Comparison of ENCODE assay signal across 19 cellular contexts in the genomic region with DNA sequence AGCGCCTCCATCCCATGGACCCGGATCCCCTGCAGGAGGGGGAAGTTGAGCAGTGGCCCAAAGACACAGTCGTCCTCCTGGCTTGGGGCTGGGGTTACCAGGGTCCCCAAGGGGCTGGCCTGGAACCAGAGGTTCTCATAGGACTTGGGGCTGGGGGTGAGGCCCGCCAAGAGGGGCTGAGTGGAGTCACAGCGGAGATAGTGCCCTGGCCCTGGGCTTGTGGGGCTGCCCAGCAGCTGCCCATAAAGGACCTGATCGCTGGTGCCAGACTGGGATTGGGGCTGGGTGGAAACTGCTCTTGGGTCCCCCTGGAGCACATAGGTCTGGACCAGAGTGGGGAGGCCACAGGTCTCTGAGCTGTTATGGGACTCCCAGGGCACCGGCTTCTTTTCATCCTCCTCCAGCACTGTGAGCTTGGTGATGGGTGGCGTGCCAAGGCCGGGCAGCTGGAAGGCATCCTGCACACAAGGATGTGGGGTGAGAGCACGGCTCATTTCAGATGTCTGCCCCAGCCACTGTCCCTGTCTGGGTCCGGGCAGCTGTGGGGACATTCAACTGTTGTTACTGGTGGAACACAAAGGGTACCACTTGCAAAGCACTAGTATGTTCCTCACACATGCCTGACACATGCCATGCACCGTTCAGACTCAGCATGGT. TPM values are rescaled to one million over a fixed set of nuclear protein-coding genes. Genes with fewer than 3 reads are reported as not detected.
DNase-seq lines count a peak whose midpoint lies in the region; ATAC-seq and TF ChIP-seq lines count a peak whose summit lies in the region.
"Had no signal": no experiment of that assay in that cellular context is flagged by ENCODE, and none has a peak within 500 bp of the region (broad histone marks: within the 10 kb centered on the region; RNA-seq: fewer than 3 reads in every experiment).

No MANE protein-coding gene starts in this region.

- H3K9me2 ChIP-seq in GM23248 (ENCODE audit: insufficient read depth) (no peaks in the 10 kb centered on the region), PC-9 (ENCODE audit: insufficient read depth) (no peaks in the 10 kb centered on the region)

- H3K36me3 ChIP-seq in GM23248 (ENCODE audit: low read depth) (no peaks in the 10 kb centered on the region), PC-9 (ENCODE audit: low read depth) (peaks cover 10% of the 10 kb centered on the region; the same call in 1 of the 2 replicates), mesodermal cell (ENCODE audit: control insufficient read depth, insufficient read depth, low read length) (peaks cover 11% of the 10 kb centered on the region), spleen (peaks cover 0 to 73% (median 11%) of the 10 kb centered on the region in 6 donors)
- H3K36me3 ChIP-seq: BE2C had no signal

- H3K4me3 ChIP-seq in GM23248, result no peak overlapping the region
- no peak overlapping the region for H3K4me3 ChIP-seq in PC-9
- no peak overlapping the region for H3K4me3 ChIP-seq in mesodermal cell (ENCODE audit: extremely low read depth, insufficient read depth, low read length, poor library complexity, severe bottlenecking)
- H3K4me3 ChIP-seq in spleen, result no peak overlapping the region
- H3K4me3 ChIP-seq: SJSA1 had no signal

- H3K4me2 ChIP-seq in GM23248 (ENCODE audit: unreplicated experiment) (no peak overlapping the region), PC-9 (peak overlapping the region; percentile 90; the same call in 1 of the 2 replicates)

- H3K27ac ChIP-seq in GM23248 (no peak overlapping the region), PC-9 (0 out of 2 replicates have a peak overlapping the region, but pooled peaks have one; percentile 93), mesodermal cell (ENCODE audit: low read depth, low read length, severe bottlenecking) (peak overlapping the region; percentile 29), spleen (peak overlapping the region in 1 of 8 donors; percentile 95)
- H3K27ac ChIP-seq: SJSA1 had no signal

- H4K20me1 ChIP-seq in GM23248 (ENCODE audit: insufficient read depth) (no peaks in the 10 kb centered on the region), PC-9 (ENCODE audit: insufficient read depth) (no peaks in the 10 kb centered on the region)

- in situ Hi-C loops in GM23248 (cut with MboI), result no loop called here

- CTCF ChIA-PET in PC-9 (lab: Charles Lee), result no interaction called here

- no peak for TF ChIP-seq CTCF in PC-9 (conservative IDR thresholded peaks at IDR 0.05)
- TF ChIP-seq CTCF in spleen (IDR thresholded peaks at IDR 0.05 in 8 of 11, conservative IDR thresholded peaks at IDR 0.05 in 3 of 11), result no peak

- H3K27me3 ChIP-seq in GM23248 (replicated peaks; ENCODE audit: insufficient read depth) (no peaks in the 10 kb centered on the region), PC-9 (ENCODE audit: insufficient read depth, low read depth) (no peaks in the 10 kb centered on the region), spleen (replicated peaks in 1 of 7) (no peaks in the 10 kb centered on the region)
- H3K27me3 ChIP-seq: BE2C, SJSA1 had no signal

- H3F3A ChIP-seq in GM23248 (ENCODE audit: insufficient read depth) (no peaks in the 10 kb centered on the region), PC-9 (ENCODE audit: insufficient read depth, low read depth) (peaks cover 16% of the 10 kb centered on the region; the same call in 1 of the 2 replicates)

- intact Hi-C loops in PC-9 (cut with micrococcal nuclease; ENCODE audit: unreplicated experiment), result no loop called here
- intact Hi-C loops in spleen (cut with DNase I; ENCODE audit: low total_unique reads), result no loop called here

- no peak for TF ChIP-seq POLR2A in spleen (IDR thresholded peaks at IDR 0.05)

- H3K4me1 ChIP-seq in GM23248 (ENCODE audit: insufficient read depth) (peaks cover 9% of the 10 kb centered on the region), PC-9 (replicated peaks; ENCODE audit: insufficient read depth) (peaks cover 33% of the 10 kb centered on the region), mesodermal cell (ENCODE audit: control insufficient read depth, insufficient read depth, low read length, poor library complexity, severe bottlenecking) (peaks cover 12% of the 10 kb centered on the region), spleen (peaks cover 11 to 45% (median 21%) of the 10 kb centered on the region in 6 donors)
- H3K4me1 ChIP-seq: BE2C had no signal

- DNase-seq in GM23248 (no peak), PC-9 (no peak), spleen (peak; percentile 72), GM03348 (ENCODE audit: low spot score) (no peak), NCI-H526 (lab: John Stamatoyannopoulos, UW) (no peak)
- DNase-seq: BE2C; CD8-positive, alpha-beta memory T cell; Kasumi-1; NCI-H1930; NCI-H2171; NCI-H446 treated with DMSO at 0.1 percent for 48 hours had no signal

- H3K9ac ChIP-seq in GM23248, result no peak overlapping the region

- ATAC-seq in HG03045 (IDR thresholded peaks at IDR 0.05; ENCODE audit: unreplicated experiment), result no peak
- ATAC-seq: HepG2 had no signal

- H3K9me3 ChIP-seq in GM23248 (ENCODE audit: low read depth) (no peaks in the 10 kb centered on the region), PC-9 (ENCODE audit: insufficient read depth, low read depth) (no peaks in the 10 kb centered on the region), mesodermal cell (ENCODE audit: control insufficient read depth, low read length) (no peaks in the 10 kb centered on the region), spleen (no peaks in the 10 kb centered on the region)
- H3K9me3 ChIP-seq: BE2C, SJSA1 had no signal

- H2AFZ ChIP-seq in GM23248 (peak overlapping the region; percentile 97), PC-9 (no peak overlapping the region)

- no TSS peak for BruUV-seq in PC-9 (replicated peaks; lab: Mats Ljungman, UMichigan)

- WGBS in GM23248 (ENCODE audit: low coverage in 1 of 2, low lambda C conversion rate in 2 of 2, missing lambda C conversion rate in 2 of 2), 2 experiments, result 82 to 87% methylated on average over 12 of the region's 12 CpGs
- 90 to 94% methylated on average over 7 to 11 of the region's 12 CpGs for WGBS in mesodermal cell (ENCODE audit: insufficient coverage in 2 of 2), 2 experiments
- WGBS in spleen, 5 donors, result 87 to 94% (median 93%) methylated on average over 9 to 12 of the region's 12 CpGs

- POLR2A ChIA-PET in PC-9 (lab: Charles Lee; ENCODE audit: unreplicated experiment), result interaction anchor here (0.7 kb wide), 1 partner anchor 31 kb away, joined by 4 read pairs; no protein-coding TSS in a partner anchor

- H3K79me2 ChIP-seq in GM23248 (ENCODE audit: insufficient read depth) (peaks cover 14% of the 10 kb centered on the region), PC-9 (ENCODE audit: low read depth) (peaks cover 22% of the 10 kb centered on the region)

RNA-seq across cellular contexts. Expression of gene MRPS15, which starts 2.3 kb away (rescaled TPM):
- total RNA-seq in GM23248 (2014; rRNA removed; shearing (Covaris generic)), result 37.9 and 53.7 TPM in 2 replicates
- polyA plus RNA-seq in GM23248 (2016; fragmentation: Nextera tagmentation; extraction: Ambion mirVana) (103 and 107 TPM in 2 replicates), spleen (10 to 100 TPM; 75.8 to 94.3 (median 91.3) TPM)
- total RNA-seq in PC-9 (2021) (138 and 200 TPM in 2 replicates), spleen (10 to 100 TPM; 31.2 to 57.8 (median 38.0) TPM)
- polyA plus RNA-seq in mesodermal cell (2013, experiment 1 of 2), result 122 TPM
- 133 TPM for polyA plus RNA-seq in mesodermal cell (2013, experiment 2 of 2)

RNA-seq across cellular contexts. Expression of gene CSF3R, which starts 16.2 kb away (rescaled TPM):
- total RNA-seq in GM23248 (2014; rRNA removed; shearing (Covaris generic)), result not detected in 2 replicates
- polyA plus RNA-seq in GM23248 (2016; fragmentation: Nextera tagmentation; extraction: Ambion mirVana) (not detected in 2 replicates), spleen (10 to 100 TPM in 2 of 3 donors, 1 to 10 TPM in 1; 8.9 to 73.8 (median 52.7) TPM)
- total RNA-seq in PC-9 (2021) (not detected in 2 replicates), spleen (100 to 1,000 TPM; 200 to 795 (median 433) TPM)
- polyA plus RNA-seq in mesodermal cell (2013, experiment 1 of 2), result 1.8 TPM
- 1.5 TPM for polyA plus RNA-seq in mesodermal cell (2013, experiment 2 of 2)
- total RNA-seq: Daoy, H1, RPMI7951, SJSA1 had no signal
- polyA plus RNA-seq: AG04450; CD8-positive, alpha-beta memory T cell; H1 had no signal

RNA-seq across cellular contexts. Expression of gene OSCP1, which starts 16.2 kb away (rescaled TPM):
- 6.6 and 6.9 TPM in 2 replicates for total RNA-seq in GM23248 (2014; rRNA removed; shearing (Covaris generic))
- polyA plus RNA-seq in GM23248 (2016; fragmentation: Nextera tagmentation; extraction: Ambion mirVana) (9.9 and 10.2 TPM in 2 replicates), spleen (1 to 10 TPM in 1 of 3 donors, under 1 TPM in 2; 0.70 to 1.8 (median 0.76) TPM)
- total RNA-seq in PC-9 (2021) (21.6 and 25.7 TPM in 2 replicates), spleen (1 to 10 TPM; 1.1 to 3.3 (median 1.4) TPM)
- 10.8 TPM for polyA plus RNA-seq in mesodermal cell (2013, experiment 1 of 2)
- polyA plus RNA-seq in mesodermal cell (2013, experiment 2 of 2), result 8.5 TPM
- polyA plus RNA-seq: CD8-positive, alpha-beta memory T cell had no signal

Comparison
In these comparisons a context has a peak if more than half of its experiments do, and no peak if none do; other contexts are left out.
1. RNA of gene CSF3R, which starts 16.2 kb away (total RNA-seq): 200 to 795 TPM in spleen; not detected in PC-9 and not detected in GM23248; every median in the first group is over 100 times any median in the second.